ENCODE assay signal across 1 cellular context in the genomic region with DNA sequence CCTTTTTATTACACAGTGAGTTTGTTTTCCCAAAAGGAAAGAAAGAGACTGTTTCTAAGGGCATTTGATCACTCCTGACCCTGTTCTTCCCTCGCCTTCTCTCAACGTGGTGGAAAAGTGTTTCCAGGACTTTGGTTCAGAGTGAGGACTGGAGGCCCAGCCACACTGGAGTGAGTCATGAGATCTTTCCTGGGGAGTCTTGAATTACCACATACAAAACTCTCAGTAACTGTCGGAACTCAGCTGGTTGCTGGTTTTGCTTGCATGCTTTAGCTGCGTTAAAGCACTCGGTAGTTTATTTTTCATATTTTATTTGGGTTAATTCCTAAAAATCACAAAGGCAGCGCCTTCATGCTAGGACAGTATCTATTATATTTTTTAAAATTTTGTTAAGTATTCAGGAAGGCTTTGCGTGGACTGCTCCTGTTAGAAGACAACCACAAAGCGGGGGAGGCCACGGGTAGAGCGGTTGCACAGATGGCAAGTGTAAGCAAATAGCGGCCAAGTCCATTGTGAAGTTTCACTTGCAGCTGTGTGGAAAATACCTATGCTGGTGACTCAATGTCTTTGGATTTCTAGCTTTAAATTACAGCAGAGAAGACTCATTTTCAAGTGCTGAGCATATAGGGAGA.
TF ChIP-seq lines count a peak whose summit lies in the region.

No MANE protein-coding gene starts in this region.

TF ChIP-seq in GM23338, 12 proteins besides CTCF, POLR2A, EP300 and RAD21:
- TF ChIP-seq, protein P1, sequence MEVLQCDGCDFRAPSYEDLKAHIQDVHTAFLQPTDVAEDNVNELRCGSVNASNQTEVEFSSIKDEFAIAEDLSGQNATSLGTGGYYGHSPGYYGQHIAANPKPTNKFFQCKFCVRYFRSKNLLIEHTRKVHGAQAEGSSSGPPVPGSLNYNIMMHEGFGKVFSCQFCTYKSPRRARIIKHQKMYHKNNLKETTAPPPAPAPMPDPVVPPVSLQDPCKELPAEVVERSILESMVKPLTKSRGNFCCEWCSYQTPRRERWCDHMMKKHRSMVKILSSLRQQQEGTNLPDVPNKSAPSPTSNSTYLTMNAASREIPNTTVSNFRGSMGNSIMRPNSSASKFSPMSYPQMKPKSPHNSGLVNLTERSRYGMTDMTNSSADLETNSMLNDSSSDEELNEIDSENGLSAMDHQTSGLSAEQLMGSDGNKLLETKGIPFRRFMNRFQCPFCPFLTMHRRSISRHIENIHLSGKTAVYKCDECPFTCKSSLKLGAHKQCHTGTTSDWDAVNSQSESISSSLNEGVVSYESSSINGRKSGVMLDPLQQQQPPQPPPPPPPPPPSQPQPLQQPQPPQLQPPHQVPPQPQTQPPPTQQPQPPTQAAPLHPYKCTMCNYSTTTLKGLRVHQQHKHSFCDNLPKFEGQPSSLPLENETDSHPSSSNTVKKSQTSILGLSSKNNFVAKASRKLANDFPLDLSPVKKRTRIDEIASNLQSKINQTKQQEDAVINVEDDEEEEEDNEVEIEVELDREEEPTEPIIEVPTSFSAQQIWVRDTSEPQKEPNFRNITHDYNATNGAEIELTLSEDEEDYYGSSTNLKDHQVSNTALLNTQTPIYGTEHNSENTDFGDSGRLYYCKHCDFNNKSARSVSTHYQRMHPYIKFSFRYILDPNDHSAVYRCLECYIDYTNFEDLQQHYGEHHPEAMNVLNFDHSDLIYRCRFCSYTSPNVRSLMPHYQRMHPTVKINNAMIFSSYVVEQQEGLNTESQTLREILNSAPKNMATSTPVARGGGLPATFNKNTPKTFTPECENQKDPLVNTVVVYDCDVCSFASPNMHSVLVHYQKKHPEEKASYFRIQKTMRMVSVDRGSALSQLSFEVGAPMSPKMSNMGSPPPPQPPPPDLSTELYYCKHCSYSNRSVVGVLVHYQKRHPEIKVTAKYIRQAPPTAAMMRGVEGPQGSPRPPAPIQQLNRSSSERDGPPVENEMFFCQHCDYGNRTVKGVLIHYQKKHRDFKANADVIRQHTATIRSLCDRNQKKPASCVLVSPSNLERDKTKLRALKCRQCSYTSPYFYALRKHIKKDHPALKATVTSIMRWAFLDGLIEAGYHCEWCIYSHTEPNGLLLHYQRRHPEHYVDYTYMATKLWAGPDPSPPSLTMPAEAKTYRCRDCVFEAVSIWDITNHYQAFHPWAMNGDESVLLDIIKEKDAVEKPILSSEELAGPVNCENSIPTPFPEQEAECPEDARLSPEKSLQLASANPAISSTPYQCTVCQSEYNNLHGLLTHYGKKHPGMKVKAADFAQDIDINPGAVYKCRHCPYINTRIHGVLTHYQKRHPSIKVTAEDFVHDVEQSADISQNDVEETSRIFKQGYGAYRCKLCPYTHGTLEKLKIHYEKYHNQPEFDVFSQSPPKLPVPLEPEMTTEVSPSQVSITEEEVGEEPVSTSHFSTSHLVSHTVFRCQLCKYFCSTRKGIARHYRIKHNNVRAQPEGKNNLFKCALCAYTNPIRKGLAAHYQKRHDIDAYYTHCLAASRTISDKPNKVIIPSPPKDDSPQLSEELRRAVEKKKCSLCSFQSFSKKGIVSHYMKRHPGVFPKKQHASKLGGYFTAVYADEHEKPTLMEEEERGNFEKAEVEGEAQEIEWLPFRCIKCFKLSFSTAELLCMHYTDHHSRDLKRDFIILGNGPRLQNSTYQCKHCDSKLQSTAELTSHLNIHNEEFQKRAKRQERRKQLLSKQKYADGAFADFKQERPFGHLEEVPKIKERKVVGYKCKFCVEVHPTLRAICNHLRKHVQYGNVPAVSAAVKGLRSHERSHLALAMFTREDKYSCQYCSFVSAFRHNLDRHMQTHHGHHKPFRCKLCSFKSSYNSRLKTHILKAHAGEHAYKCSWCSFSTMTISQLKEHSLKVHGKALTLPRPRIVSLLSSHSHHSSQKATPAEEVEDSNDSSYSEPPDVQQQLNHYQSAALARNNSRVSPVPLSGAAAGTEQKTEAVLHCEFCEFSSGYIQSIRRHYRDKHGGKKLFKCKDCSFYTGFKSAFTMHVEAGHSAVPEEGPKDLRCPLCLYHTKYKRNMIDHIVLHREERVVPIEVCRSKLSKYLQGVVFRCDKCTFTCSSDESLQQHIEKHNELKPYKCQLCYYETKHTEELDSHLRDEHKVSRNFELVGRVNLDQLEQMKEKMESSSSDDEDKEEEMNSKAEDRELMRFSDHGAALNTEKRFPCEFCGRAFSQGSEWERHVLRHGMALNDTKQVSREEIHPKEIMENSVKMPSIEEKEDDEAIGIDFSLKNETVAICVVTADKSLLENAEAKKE (CRISPR knock-in tag; IDR thresholded peaks at IDR 0.05), result no peak
- TF ChIP-seq STAT1 (IDR thresholded peaks at IDR 0.05; ENCODE audit: unreplicated experiment) (no peak), CREB1 (CRISPR knock-in tag; IDR thresholded peaks at IDR 0.05; ENCODE audit: low read depth) (no peak), NANOG (IDR thresholded peaks at IDR 0.05; ENCODE audit: borderline replicate concordance) (no peak), POLR2AphosphoS5 (IDR thresholded peaks at IDR 0.05; ENCODE audit: low read depth) (no peak), EZH2 (IDR thresholded peaks at IDR 0.05; ENCODE audit: low read depth, unreplicated experiment) (no peak), ZNF114 (CRISPR knock-in tag; IDR thresholded peaks at IDR 0.05) (no peak), JUNB (IDR thresholded peaks at IDR 0.05; ENCODE audit: unreplicated experiment) (no peak), ZNF331 (CRISPR knock-in tag; IDR thresholded peaks at IDR 0.05; ENCODE audit: low read depth) (no peak), EZH2phosphoT487 (IDR thresholded peaks at IDR 0.05; ENCODE audit: unreplicated experiment) (no peak), REST (IDR thresholded peaks at IDR 0.05; ENCODE audit: unreplicated experiment) (no peak)
- TF ChIP-seq, protein P2, sequence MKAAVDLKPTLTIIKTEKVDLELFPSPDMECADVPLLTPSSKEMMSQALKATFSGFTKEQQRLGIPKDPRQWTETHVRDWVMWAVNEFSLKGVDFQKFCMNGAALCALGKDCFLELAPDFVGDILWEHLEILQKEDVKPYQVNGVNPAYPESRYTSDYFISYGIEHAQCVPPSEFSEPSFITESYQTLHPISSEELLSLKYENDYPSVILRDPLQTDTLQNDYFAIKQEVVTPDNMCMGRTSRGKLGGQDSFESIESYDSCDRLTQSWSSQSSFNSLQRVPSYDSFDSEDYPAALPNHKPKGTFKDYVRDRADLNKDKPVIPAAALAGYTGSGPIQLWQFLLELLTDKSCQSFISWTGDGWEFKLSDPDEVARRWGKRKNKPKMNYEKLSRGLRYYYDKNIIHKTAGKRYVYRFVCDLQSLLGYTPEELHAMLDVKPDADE (IDR thresholded peaks at IDR 0.05), result no peak
